ENCODE assay signal across 21 cellular contexts in genomic region chr7:84076219-84076618, GRCh38.
DNase-seq lines count a peak whose midpoint lies in the region; ATAC-seq and TF ChIP-seq lines count a peak whose summit lies in the region.
"Had no signal": no experiment of that assay in that cellular context is flagged by ENCODE, and none has a peak within 500 bp of the region (broad histone marks: within the 10 kb centered on the region; RNA-seq: fewer than 3 reads in every experiment).

No MANE protein-coding gene starts in this region.

- POLR2A ChIA-PET in A673 (lab: Charles Lee; ENCODE audit: low non-redundant PET), result no interaction called here

- no TSS peak for BruUV-seq in A673 (replicated peaks; lab: Mats Ljungman, UMichigan)

- no peak for DNase-seq in activated T-cell treated with anti-CD3 and anti-CD28 coated beads, Interleukin-2, amount 50 U/mL, for 72 hours
- no peak for DNase-seq in activated T-cell treated with anti-CD3 and anti-CD28 coated beads, Interleukin-2, amount 50 U/mL, for 4 hours
- no peak for DNase-seq in A673 (ENCODE audit: low spot score)
- peak; percentile 32 for DNase-seq in LHCN-M2 (ENCODE audit: low read depth)
- DNase-seq in inferior parietal cortex (ENCODE audit: extremely low spot score), result no peak
- DNase-seq in hippocampal formation (lab: John Stamatoyannopoulos, UW), result no peak
- DNase-seq in CD14-positive monocyte (ENCODE audit: low spot score), result no peak
- DNase-seq: 8988T; BE2C; C1 segment of cervical spinal cord; Caco-2; CD4-positive, alpha-beta T cell; DMS153; DMS79; GDM1; GM23248; KBM-7 had no signal

- H3K9me3 ChIP-seq in A673 (ENCODE audit: low read depth, low read length, poor library complexity, severe bottlenecking), result no peaks in the 10 kb centered on the region
- H3K9me3 ChIP-seq: BE2C, Caco-2, HAP-1 had no signal

- no peak overlapping the region for H3K27ac Mint-ChIP-seq in activated T-cell treated with anti-CD3 and anti-CD28 coated beads, Interleukin-2, amount 50 U/mL, for 72 hours
- H3K27ac Mint-ChIP-seq in CD14-positive monocyte, result no peak overlapping the region
- H3K27ac Mint-ChIP-seq: CD4-positive, alpha-beta T cell had no signal

- no peaks in the 10 kb centered on the region for H3K4me1 Mint-ChIP-seq in activated T-cell treated with anti-CD3 and anti-CD28 coated beads, Interleukin-2, amount 50 U/mL, for 72 hours (ENCODE audit: low read depth)
- no peaks in the 10 kb centered on the region for H3K4me1 Mint-ChIP-seq in activated T-cell treated with anti-CD3 and anti-CD28 coated beads, Interleukin-2, amount 50 U/mL, for 4 hours (ENCODE audit: low read depth)
- no peaks in the 10 kb centered on the region for H3K4me1 Mint-ChIP-seq in CD14-positive monocyte
- H3K4me1 Mint-ChIP-seq: IgD-negative memory B cell had no signal

- CTCF ChIA-PET in A673 (lab: Charles Lee), result no interaction called here

- H3K4me3 Mint-ChIP-seq in activated T-cell treated with anti-CD3 and anti-CD28 coated beads, Interleukin-2, amount 50 U/mL, for 72 hours, result no peak overlapping the region
- no peak overlapping the region for H3K4me3 Mint-ChIP-seq in activated T-cell treated with anti-CD3 and anti-CD28 coated beads, Interleukin-2, amount 50 U/mL, for 4 hours
- no peak overlapping the region for H3K4me3 Mint-ChIP-seq in CD14-positive monocyte
- H3K4me3 Mint-ChIP-seq: CD4-positive, alpha-beta T cell; IgD-negative memory B cell had no signal

- H3K9me3 Mint-ChIP-seq in activated T-cell treated with anti-CD3 and anti-CD28 coated beads, Interleukin-2, amount 50 U/mL, for 72 hours, result no peaks in the 10 kb centered on the region
- H3K9me3 Mint-ChIP-seq in activated T-cell treated with anti-CD3 and anti-CD28 coated beads, Interleukin-2, amount 50 U/mL, for 4 hours, result no peaks in the 10 kb centered on the region
- peaks cover 0 to 3% (median 0%) of the 10 kb centered on the region in 7 donors for H3K9me3 Mint-ChIP-seq in CD14-positive monocyte
- H3K9me3 Mint-ChIP-seq: CD4-positive, alpha-beta T cell had no signal

- no peak overlapping the region for H3K4me3 ChIP-seq in A673 (ENCODE audit: low read depth, low read length, poor library complexity, severe bottlenecking)
- H3K4me3 ChIP-seq: GM23248, HAP-1 had no signal

- H3K4me1 ChIP-seq in A673 (ENCODE audit: insufficient read depth, low read length, poor library complexity, severe bottlenecking), result peaks cover 53% of the 10 kb centered on the region
- H3K4me1 ChIP-seq: BE2C, HAP-1 had no signal

- no peaks in the 10 kb centered on the region for H3K27me3 Mint-ChIP-seq in activated T-cell treated with anti-CD3 and anti-CD28 coated beads, Interleukin-2, amount 50 U/mL, for 72 hours (ENCODE audit: low read depth)
- no peaks in the 10 kb centered on the region for H3K27me3 Mint-ChIP-seq in activated T-cell treated with anti-CD3 and anti-CD28 coated beads, Interleukin-2, amount 50 U/mL, for 4 hours (ENCODE audit: low read depth)
- no peaks in the 10 kb centered on the region for H3K27me3 Mint-ChIP-seq in CD14-positive monocyte (ENCODE audit: low read depth in 3 of 3)
- H3K27me3 Mint-ChIP-seq: CD4-positive, alpha-beta T cell; IgD-negative memory B cell had no signal

- TF ChIP-seq CTCF in A673 (conservative IDR thresholded peaks at IDR 0.05; ENCODE audit: low read depth, low read length) (no peak), CD14-positive monocyte (IDR thresholded peaks at IDR 0.05) (no peak)

- peak overlapping the region; percentile 0 for H3K27ac ChIP-seq in A673 (ENCODE audit: low read depth, low read length, poor library complexity, severe bottlenecking)
- H3K27ac ChIP-seq: GM23248 had no signal

- H3K36me3 Mint-ChIP-seq in activated T-cell treated with anti-CD3 and anti-CD28 coated beads, Interleukin-2, amount 50 U/mL, for 72 hours (ENCODE audit: insufficient read depth in 2 of 2), result no peaks in the 10 kb centered on the region
- no peaks in the 10 kb centered on the region for H3K36me3 Mint-ChIP-seq in activated T-cell treated with anti-CD3 and anti-CD28 coated beads, Interleukin-2, amount 50 U/mL, for 4 hours (ENCODE audit: insufficient read depth)
- no peaks in the 10 kb centered on the region for H3K36me3 Mint-ChIP-seq in CD14-positive monocyte
- H3K36me3 Mint-ChIP-seq: IgD-negative memory B cell had no signal

- no peaks in the 10 kb centered on the region for H3K36me3 ChIP-seq in A673 (ENCODE audit: insufficient read depth, low read length, poor library complexity, severe bottlenecking)
- H3K36me3 ChIP-seq: BE2C, HAP-1 had no signal

- intact Hi-C loops in A673 (cut with micrococcal nuclease; ENCODE audit: unreplicated experiment), result no loop called here
- intact Hi-C loops in CD14-positive monocyte (cut with micrococcal nuclease), result no loop called here

- ATAC-seq in activated T-cell treated with anti-CD3 and anti-CD28 coated beads, Interleukin-2, amount 50 U/mL, for 72 hours (replicated peaks in 1 of 2), result peak; percentile 35 to 51
- no peak for ATAC-seq in activated T-cell treated with anti-CD3 and anti-CD28 coated beads, Interleukin-2, amount 50 U/mL, for 4 hours
- ATAC-seq in GM18909 (IDR thresholded peaks at IDR 0.05; ENCODE audit: poor library complexity, unreplicated experiment), result peak; percentile 67
- ATAC-seq: HepG2 had no signal

- H3K27me3 ChIP-seq in A673 (replicated peaks; ENCODE audit: insufficient read depth, low read depth, low read length, poor library complexity), result no peaks in the 10 kb centered on the region
- H3K27me3 ChIP-seq: BE2C had no signal

Comparison
In these comparisons a context has a peak if more than half of its experiments do, and no peak if none do; other contexts are left out.
1. ATAC-seq: peak in activated T-cell treated with anti-CD3 and anti-CD28 coated beads, Interleukin-2, amount 50 U/mL, for 72 hours (2 of 2) and GM18909 (single experiment); none in activated T-cell treated with anti-CD3 and anti-CD28 coated beads, Interleukin-2, amount 50 U/mL, for 4 hours (0 of 2).